22 cellular contexts compared by ENCODE assay signal in genomic region chr10:97270523-97271154, GRCh38. TPM values are rescaled to one million over a fixed set of nuclear protein-coding genes. Genes with fewer than 3 reads are reported as not detected.
DNase-seq lines count a peak whose midpoint lies in the region; ATAC-seq and TF ChIP-seq lines count a peak whose summit lies in the region.
"Had no signal": no experiment of that assay in that cellular context is flagged by ENCODE, and none has a peak within 500 bp of the region (broad histone marks: within the 10 kb centered on the region; RNA-seq: fewer than 3 reads in every experiment).

No MANE protein-coding gene starts in this region.

- H2BK5ac ChIP-seq in mesenchymal stem cell (ENCODE audit: low read depth, low read length, poor library complexity, severe bottlenecking) = no peak overlapping the region

- no peak overlapping the region for H3K23ac ChIP-seq in mesenchymal stem cell (ENCODE audit: low read length in 2 of 2)

- H3K4me3 Mint-ChIP-seq in chondrocyte (ENCODE audit: unreplicated experiment) = no peak overlapping the region
- H3K4me3 Mint-ChIP-seq: activated CD4-positive, alpha-beta T cell treated with anti-CD3 and anti-CD28 coated beads, Interleukin-2, amount 10 ng/mL, durations not matched to agents 24 days and 14 days; CD4-positive, alpha-beta T cell; naive thymus-derived CD4-positive, alpha-beta T cell had no signal

- no peak overlapping the region for H2BK12ac ChIP-seq in mesenchymal stem cell (ENCODE audit: low read length in 2 of 2)

- H3K4me3 ChIP-seq in AG10803 (ENCODE audit: low read length) (no peak overlapping the region), Panc1 (ENCODE audit: low read depth in 2 of 2, low read length in 2 of 2) (no peak overlapping the region), choroid plexus epithelial cell (ENCODE audit: low read depth, low read length) (peak overlapping the region; percentile 26), mesenchymal stem cell (ENCODE audit: insufficient read depth in 1 of 2, low read depth in 1 of 2, low read length in 2 of 2) (no peak overlapping the region)
- H3K4me3 ChIP-seq: body of pancreas, MG63, vagina had no signal

- H3K4me1 ChIP-seq in Panc1 (ENCODE audit: control insufficient read depth, insufficient read depth, low read length) (peaks cover 7% of the 10 kb centered on the region), mesenchymal stem cell (ENCODE audit: control insufficient read depth, insufficient read depth, low read depth, low read length) (no peaks in the 10 kb centered on the region)
- H3K4me1 ChIP-seq: body of pancreas, vagina had no signal

- POLR2A ChIA-PET in Panc1 (lab: Charles Lee) = interaction anchor here (0.6 kb wide), 1 partner anchor 9 kb away, joined by 3 read pairs; no protein-coding TSS in a partner anchor

- H4K8ac ChIP-seq in mesenchymal stem cell (ENCODE audit: low read length) = no peak overlapping the region

- no peak overlapping the region for H2AK5ac ChIP-seq in mesenchymal stem cell (ENCODE audit: low read length, severe bottlenecking)

- H3K27ac Mint-ChIP-seq in chondrocyte (ENCODE audit: unreplicated experiment) = no peak overlapping the region
- H3K27ac Mint-ChIP-seq: activated CD4-positive, alpha-beta T cell treated with anti-CD3 and anti-CD28 coated beads, Interleukin-2, amount 10 ng/mL, durations not matched to agents 24 days and 14 days; CD4-positive, alpha-beta T cell; progenitor cell of endocrine pancreas had no signal

- H3K27me3 Mint-ChIP-seq in chondrocyte (ENCODE audit: low read depth) = no peaks in the 10 kb centered on the region
- H3K27me3 Mint-ChIP-seq: activated CD4-positive, alpha-beta T cell treated with anti-CD3 and anti-CD28 coated beads, Interleukin-2, amount 10 ng/mL, durations not matched to agents 24 days and 14 days; CD4-positive, alpha-beta T cell; naive thymus-derived CD4-positive, alpha-beta T cell; progenitor cell of endocrine pancreas had no signal

- peaks cover 18% of the 10 kb centered on the region for H3K79me1 ChIP-seq in mesenchymal stem cell (replicated peaks; ENCODE audit: low read length, poor library complexity, severe bottlenecking)

- H2BK15ac ChIP-seq in mesenchymal stem cell (ENCODE audit: low read depth, poor library complexity, severe bottlenecking) = no peak overlapping the region

- H3K36me3 ChIP-seq in Panc1 (ENCODE audit: control insufficient read depth, insufficient read depth, low read length) = no peaks in the 10 kb centered on the region
- H3K36me3 ChIP-seq in mesenchymal stem cell (ENCODE audit: control insufficient read depth in 1 of 2, insufficient read depth in 2 of 2, low read depth in 1 of 2, low read length in 2 of 2) = no peaks in the 10 kb centered on the region
- H3K36me3 ChIP-seq: MG63, vagina had no signal

- intact Hi-C loops in Panc1 (cut with micrococcal nuclease; ENCODE audit: unreplicated experiment) = no loop called here

- H3K9me3 ChIP-seq in Panc1 (ENCODE audit: control insufficient read depth, insufficient read depth, low read depth, low read length) (peaks cover 11% of the 10 kb centered on the region; the same call in 1 of the 2 replicates), mesenchymal stem cell (ENCODE audit: control insufficient read depth, low read length) (no peaks in the 10 kb centered on the region)
- H3K9me3 ChIP-seq: body of pancreas, MG63, vagina had no signal

- ATAC-seq in Panc1 (no peak), GM18511 (IDR thresholded peaks at IDR 0.05; ENCODE audit: unreplicated experiment) (no peak), HG03354 (IDR thresholded peaks at IDR 0.05; ENCODE audit: poor library complexity, severe bottlenecking, unreplicated experiment) (no peak)
- ATAC-seq: body of pancreas; naive thymus-derived CD4-positive, alpha-beta T cell had no signal

- peak overlapping the region; percentile 8 for H3K9ac ChIP-seq in mesenchymal stem cell (ENCODE audit: low read length)

- no peaks in the 10 kb centered on the region for H3K27me3 ChIP-seq in Panc1 (ENCODE audit: control insufficient read depth, insufficient read depth, low read length)
- H3K27me3 ChIP-seq in mesenchymal stem cell (ENCODE audit: control insufficient read depth in 1 of 2, insufficient read depth in 1 of 2, low read length in 2 of 2) = no peaks in the 10 kb centered on the region
- H3K27me3 ChIP-seq: body of pancreas, MG63, vagina had no signal

- H3K4me2 ChIP-seq in mesenchymal stem cell (ENCODE audit: low read length, poor library complexity, severe bottlenecking) = no peak overlapping the region

- peaks cover 6% of the 10 kb centered on the region for H3K9me3 Mint-ChIP-seq in chondrocyte (ENCODE audit: low read depth)
- H3K9me3 Mint-ChIP-seq: activated CD4-positive, alpha-beta T cell treated with anti-CD3 and anti-CD28 coated beads, Interleukin-2, amount 10 ng/mL, durations not matched to agents 24 days and 14 days; CD4-positive, alpha-beta T cell had no signal

- BruUV-seq in Panc1 (replicated peaks; lab: Mats Ljungman, UMichigan) = no TSS peak

- no peak overlapping the region for H2AFZ ChIP-seq in mesenchymal stem cell (ENCODE audit: low read depth, low read length)

- H3K4me1 Mint-ChIP-seq in chondrocyte (ENCODE audit: low read depth) = peaks cover 9% of the 10 kb centered on the region

- 100% methylated on average over 1 of the region's 3 CpGs for WGBS in mesenchymal stem cell

- H3K4ac ChIP-seq in mesenchymal stem cell (ENCODE audit: low read depth in 1 of 2, low read length in 2 of 2) = no peak overlapping the region

- no peak overlapping the region for H2BK120ac ChIP-seq in mesenchymal stem cell (ENCODE audit: low read depth, low read length)

- H4K91ac ChIP-seq in mesenchymal stem cell (ENCODE audit: low read length) = no peak overlapping the region

- DNase-seq in AG10803 (ENCODE audit: low read depth) (peak; percentile 39), Panc1 (ENCODE audit: low read depth, low spot score) (no peak), choroid plexus epithelial cell (ENCODE audit: low read depth) (peak; percentile 83), mesenchymal stem cell (peak; percentile 19), T-helper 2 cell (no peak), chondrocyte (ENCODE audit: low spot score) (no peak)
- DNase-seq: ACHN; activated CD4-positive, alpha-beta T cell treated with anti-CD3 and anti-CD28 coated beads, Interleukin-2, amount 10 ng/mL, durations not matched to agents 24 days and 14 days; activated naive CD4-positive, alpha-beta T cell treated with Interleukin-2 at 50 U/mL for 16 hours; body of pancreas; CD4-positive, alpha-beta T cell; DND-41; MG63; naive thymus-derived CD4-positive, alpha-beta T cell; NCI-H1930; NCI-H510A treated with DMSO at 0.1 percent for 48 hours; SIG-M5; stimulated activated CD4-positive, alpha-beta T cell treated with anti-CD3 and anti-CD28 coated beads, Interleukin-15, amount 100 ng/mL, for 24 hours had no signal

- no peak overlapping the region for H3K18ac ChIP-seq in mesenchymal stem cell (ENCODE audit: low read depth in 1 of 2, low read length in 2 of 2)

- TF ChIP-seq CTCF in AG10803 (conservative IDR thresholded peaks at IDR 0.05; ENCODE audit: low read length) (no peak), Panc1 (IDR thresholded peaks at IDR 0.05) (no peak), choroid plexus epithelial cell (conservative IDR thresholded peaks at IDR 0.05; ENCODE audit: low read depth, low read length) (no peak), chondrocyte (IDR thresholded peaks at IDR 0.05) (no peak)

- CTCF ChIA-PET in Panc1 (lab: Charles Lee) = interaction anchor here (0.6 kb wide), 2 partner anchors 15 to 134 kb away, joined by 5 to 10 read pairs; no protein-coding TSS in a partner anchor

- no peak overlapping the region for H3K14ac ChIP-seq in mesenchymal stem cell (ENCODE audit: low read length in 2 of 2)

- in situ Hi-C loops in Panc1 (cut with HindIII; ENCODE audit: low pct_unique_long_range_greater_than_20kb, low sequenced_read_pairs) = no loop called here

- H3K36me3 Mint-ChIP-seq in chondrocyte (ENCODE audit: low read depth) = no peaks in the 10 kb centered on the region

- H3K27ac ChIP-seq in Panc1 (ENCODE audit: low read length) (0 out of 2 replicates have a peak overlapping the region, but pooled peaks have one; percentile 29), mesenchymal stem cell (ENCODE audit: low read length, poor library complexity, severe bottlenecking) (no peak overlapping the region)
- H3K27ac ChIP-seq: body of pancreas, vagina had no signal

RNA-seq across cellular contexts. Expression of gene ARHGAP19, which starts 21.8 kb away (rescaled TPM):
- 28.9 TPM for total RNA-seq in Panc1 (2021; ENCODE audit: unreplicated experiment)
- polyA plus RNA-seq in Panc1 (2012; ENCODE audit: insufficient read length) = 9.9 TPM
- polyA plus RNA-seq in mesenchymal stem cell (2013, experiment 1 of 2) = 6.8 TPM
- 6.5 TPM for polyA plus RNA-seq in mesenchymal stem cell (2013, experiment 2 of 2)
- total RNA-seq in chondrocyte = 2.5 to 3.3 TPM (median 2.6 TPM) in 3 replicates

RNA-seq across cellular contexts. Expression of gene FRAT1, which starts 48.4 kb away (rescaled TPM):
- total RNA-seq in Panc1 (2021; ENCODE audit: unreplicated experiment) (5.3 TPM), chondrocyte (1.3 to 2.6 TPM (median 1.5 TPM) in 3 replicates)
- polyA plus RNA-seq in Panc1 (2012; ENCODE audit: insufficient read length) = 7.4 TPM
- 0.88 TPM for polyA plus RNA-seq in mesenchymal stem cell (2013, experiment 1 of 2)
- 0.79 TPM for polyA plus RNA-seq in mesenchymal stem cell (2013, experiment 2 of 2)

Comparison
In these comparisons a context has a peak if more than half of its experiments do, and no peak if none do; other contexts are left out.
1. DNase-seq: peak in AG10803 (single experiment), choroid plexus epithelial cell (single experiment) and mesenchymal stem cell (single experiment); none in Panc1 (single experiment), T-helper 2 cell (0 of 5) and chondrocyte (single experiment).